Comparison of ENCODE assay signal across 21 cellular contexts in genomic region chr5:180484813-180485212, GRCh38.
"Had no signal": no experiment of that assay in that cellular context is flagged by ENCODE, and none has a peak within 500 bp of the region (broad histone marks: within the 10 kb centered on the region; RNA-seq: fewer than 3 reads in every experiment).

No MANE protein-coding gene starts in this region.

- H3K36me3 ChIP-seq: cardiac muscle cell, pancreas, right atrium auricular region, transverse colon, WERI-Rb-1 had no signal

- H3K9me3 Mint-ChIP-seq: activated naive CD4-positive, alpha-beta T cell treated with anti-CD3 and anti-CD28 coated beads for 36 hours; activated naive CD8-positive, alpha-beta T cell treated with anti-CD3 and anti-CD28 coated beads, Interleukin-2, amount 10 ng/mL, durations not matched to agents 7 days and 5 days; activated T-cell treated with anti-CD3 and anti-CD28 coated beads, Interleukin-2, amount 50 U/mL, for 4 hours; natural killer cell; stimulated activated naive CD8-positive, alpha-beta T cell treated with anti-CD3 and anti-CD28 coated beads, Interleukin-15, Interleukin-2, amounts not matched to agents 100 ng/mL and 50 ng/mL, for 24 hours had no signal

- ATAC-seq: activated T-cell treated with anti-CD3 and anti-CD28 coated beads, Interleukin-2, amount 50 U/mL, for 4 hours; foreskin keratinocyte; natural killer cell; psoas muscle had no signal

- DNase-seq: activated CD4-positive, alpha-beta T cell treated with anti-CD3 and anti-CD28 coated beads for 1 hour; activated CD4-positive, alpha-beta T cell treated with anti-CD3 and anti-CD28 coated beads, Interleukin-2, amount 50 U/mL, for 48 hours; activated CD8-positive, alpha-beta memory T cell treated with anti-CD3 and anti-CD28 coated beads, Interleukin-2, amount 50 U/mL, for 48 hours; activated naive CD4-positive, alpha-beta T cell treated with anti-CD3 and anti-CD28 coated beads for 36 hours; activated naive CD8-positive, alpha-beta T cell treated with anti-CD3 and anti-CD28 coated beads, Interleukin-2, amount 10 ng/mL, durations not matched to agents 7 days and 5 days; activated T-cell treated with anti-CD3 and anti-CD28 coated beads, Interleukin-2, amount 50 U/mL, for 4 hours; amniotic stem cell; foreskin keratinocyte; kidney; natural killer cell; psoas muscle; stimulated activated CD4-positive, alpha-beta T cell treated with anti-CD3 and anti-CD28 coated beads, Interleukin-1b, Interleukin-23, amount 100 ng/mL, for 48 hours; transverse colon had no signal

- H3K36me3 Mint-ChIP-seq: activated naive CD8-positive, alpha-beta T cell treated with anti-CD3 and anti-CD28 coated beads, Interleukin-2, amount 10 ng/mL, durations not matched to agents 7 days and 5 days; natural killer cell had no signal

- H3K27me3 ChIP-seq: cardiac muscle cell, foreskin keratinocyte, pancreas, right atrium auricular region, transverse colon had no signal

- H3K27ac Mint-ChIP-seq: activated naive CD4-positive, alpha-beta T cell treated with anti-CD3 and anti-CD28 coated beads for 36 hours; activated naive CD8-positive, alpha-beta T cell treated with anti-CD3 and anti-CD28 coated beads, Interleukin-2, amount 10 ng/mL, durations not matched to agents 7 days and 5 days; mesothelial cell of epicardium; natural killer cell; stimulated activated naive CD8-positive, alpha-beta T cell treated with anti-CD3 and anti-CD28 coated beads, Interleukin-15, Interleukin-2, amounts not matched to agents 100 ng/mL and 50 ng/mL, for 24 hours had no signal

- H3K27ac ChIP-seq: cardiac muscle cell, foreskin keratinocyte, psoas muscle, transverse colon, WERI-Rb-1 had no signal

- H3K9me3 ChIP-seq: pancreas, psoas muscle, right atrium auricular region, transverse colon had no signal

- H3K4me3 Mint-ChIP-seq: activated naive CD4-positive, alpha-beta T cell treated with anti-CD3 and anti-CD28 coated beads for 36 hours; activated naive CD8-positive, alpha-beta T cell treated with anti-CD3 and anti-CD28 coated beads, Interleukin-2, amount 10 ng/mL, durations not matched to agents 7 days and 5 days; activated T-cell treated with anti-CD3 and anti-CD28 coated beads, Interleukin-2, amount 50 U/mL, for 4 hours; mesothelial cell of epicardium; natural killer cell; stimulated activated naive CD8-positive, alpha-beta T cell treated with anti-CD3 and anti-CD28 coated beads, Interleukin-15, Interleukin-2, amounts not matched to agents 100 ng/mL and 50 ng/mL, for 24 hours had no signal

- H3K27me3 Mint-ChIP-seq: stimulated activated naive CD8-positive, alpha-beta T cell treated with anti-CD3 and anti-CD28 coated beads, Interleukin-15, Interleukin-2, amounts not matched to agents 100 ng/mL and 50 ng/mL, for 24 hours had no signal

- H3K4me1 Mint-ChIP-seq: activated naive CD8-positive, alpha-beta T cell treated with anti-CD3 and anti-CD28 coated beads, Interleukin-2, amount 10 ng/mL, durations not matched to agents 7 days and 5 days; mesothelial cell of epicardium; natural killer cell had no signal

- H3K4me1 ChIP-seq: foreskin keratinocyte, pancreas, psoas muscle, transverse colon had no signal

- H3K4me3 ChIP-seq: cardiac muscle cell, lung, pancreas, psoas muscle, right atrium auricular region, skin epidermis, transverse colon had no signal
